8 cellular contexts compared by ENCODE assay signal in genomic region chr6:131949909-131950766, GRCh38. TPM values are rescaled to one million over a fixed set of nuclear protein-coding genes. Genes with fewer than 3 reads are reported as not detected.
DNase-seq lines count a peak whose midpoint lies in the region; FAIRE-seq and TF ChIP-seq lines count a peak whose summit lies in the region.

No MANE protein-coding gene starts in this region.

- H3K27ac ChIP-seq in SJCRH30 (peak overlapping the region; percentile 52), colonic mucosa (peak overlapping the region; percentile 76), small intestine (ENCODE audit: low read depth in 1 of 2, low read length in 1 of 2) (peak overlapping the region; percentile 1 to 94)

- H3K4me3 ChIP-seq in SJCRH30 (peak overlapping the region; percentile 65), colonic mucosa (peak overlapping the region; percentile 57), kidney epithelial cell (ENCODE audit: low read depth, low read length) (peak overlapping the region; percentile 57), small intestine (ENCODE audit: low read depth in 1 of 2, low read length in 2 of 2) (peak overlapping the region; percentile 43 to 62)

- H3K9ac ChIP-seq in colonic mucosa (ENCODE audit: low read depth in 2 of 2, low read length in 2 of 2), result peak overlapping the region; percentile 84 to 93

- H3K36me3 ChIP-seq in SJCRH30, result peaks cover 2% of the 10 kb centered on the region; the same call in 1 of the 2 replicates
- H3K36me3 ChIP-seq in colonic mucosa, result no peaks in the 10 kb centered on the region
- H3K36me3 ChIP-seq in kidney epithelial cell (ENCODE audit: control insufficient read depth, insufficient read depth, low read length), result peaks cover 2% of the 10 kb centered on the region
- no peaks in the 10 kb centered on the region for H3K36me3 ChIP-seq in small intestine (ENCODE audit: control insufficient read depth in 2 of 2, insufficient read depth in 2 of 2, low read length in 2 of 2)

- FAIRE-seq in small intestine (lab: Jason Lieb, UNC), result no peak

- DNase-seq in EL (peak; percentile 89), HK-2 (ENCODE audit: unreplicated experiment) (peak; percentile 75), SJCRH30 (peak; percentile 92 to 93), colonic mucosa (peak; percentile 83), kidney epithelial cell (ENCODE audit: low read depth) (peak; percentile 49), small intestine (peak; percentile 71), mesenteric fat pad (ENCODE audit: low spot score) (no peak)
- DNase-seq in effector CD4-positive, alpha-beta T cell, result no peak

- peaks cover 16% of the 10 kb centered on the region for H3K4me1 ChIP-seq in SJCRH30
- no peaks in the 10 kb centered on the region for H3K4me1 ChIP-seq in colonic mucosa
- no peaks in the 10 kb centered on the region for H3K4me1 ChIP-seq in small intestine (ENCODE audit: control insufficient read depth in 2 of 2, insufficient read depth in 1 of 2, low read depth in 1 of 2, low read length in 1 of 2)

- H3K27me3 ChIP-seq in SJCRH30, result no peaks in the 10 kb centered on the region
- no peaks in the 10 kb centered on the region for H3K27me3 ChIP-seq in colonic mucosa
- H3K27me3 ChIP-seq in kidney epithelial cell (ENCODE audit: control insufficient read depth, insufficient read depth, low read length), result no peaks in the 10 kb centered on the region
- H3K27me3 ChIP-seq in small intestine (ENCODE audit: control insufficient read depth in 2 of 2, insufficient read depth in 2 of 2, low read length in 2 of 2), result peaks cover 0 to 3% of the 10 kb centered on the region in 2 donors

- no peak for TF ChIP-seq CTCF in colonic mucosa (IDR thresholded peaks at IDR 0.05)
- TF ChIP-seq CTCF in kidney epithelial cell (IDR thresholded peaks at IDR 0.05; ENCODE audit: insufficient read depth, low read length, poor library complexity, severe bottlenecking), result peak; percentile 63

- intact Hi-C loops in colonic mucosa (cut with DNase I), result loop anchor here (5.0 kb wide), 1 partner anchor 212 kb away; no protein-coding TSS in a partner anchor

- WGBS in small intestine, 3 donors, result 2 to 5% (median 4%) methylated on average over 41 to 42 of the region's 42 CpGs

- H3K9me3 ChIP-seq in SJCRH30 (replicated peaks) (no peaks in the 10 kb centered on the region), colonic mucosa (no peaks in the 10 kb centered on the region), small intestine (ENCODE audit: control insufficient read depth, low read depth) (no peaks in the 10 kb centered on the region)

RNA-seq across cellular contexts. Expression of gene CCN2, which starts 1.0 kb away (rescaled TPM):
- total RNA-seq in SJCRH30 (2014; rRNA removed; shearing (Covaris generic)), result 2.3 TPM in 2 replicates
- 100 to 1,000 TPM in 1 of 2 donors, 10 to 100 TPM in 1; 19.4 to 115 TPM for total RNA-seq in colonic mucosa
- total RNA-seq in kidney epithelial cell, result 172 and 194 TPM in 2 replicates
- 10 to 100 TPM in 1 of 3 donors, 1 to 10 TPM in 2; 1.3 to 83.6 (median 3.2) TPM for polyA plus RNA-seq in small intestine
- total RNA-seq in mesenteric fat pad, result 99.8 TPM

Comparison
In these comparisons a context has a peak if more than half of its experiments do, and no peak if none do; other contexts are left out.
1. DNase-seq: peak in EL (single experiment), HK-2 (single experiment), SJCRH30 (2 of 2), colonic mucosa (single experiment), kidney epithelial cell (single experiment) and small intestine (single experiment); none in effector CD4-positive, alpha-beta T cell (single experiment) and mesenteric fat pad (single experiment).
2. Peak in every context shown above with its lines, with median percentiles within 50 percentile points of each other: H3K27ac ChIP-seq and H3K4me3 ChIP-seq.